10 cellular contexts compared by ENCODE assay signal in the genomic region with DNA sequence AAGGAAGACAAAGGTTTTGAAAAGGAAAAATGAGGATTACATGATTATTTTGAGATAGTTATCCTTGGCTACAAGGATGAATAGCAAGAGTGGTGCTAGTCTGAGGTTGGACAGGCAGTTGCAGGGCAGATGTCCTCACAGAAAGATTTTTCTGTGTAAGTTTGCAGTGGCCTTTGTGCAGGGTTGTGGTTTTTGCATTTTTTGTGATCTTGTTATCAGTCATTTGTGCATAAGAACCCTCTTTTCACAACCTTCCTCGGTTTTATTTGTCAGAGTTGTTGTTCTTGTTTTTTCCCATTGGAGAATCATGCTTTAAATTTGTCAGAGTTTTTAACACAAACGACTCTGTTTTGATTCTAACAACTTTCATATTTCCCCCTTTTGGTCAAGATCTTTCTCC. TPM values are rescaled to one million over a fixed set of nuclear protein-coding genes. Genes with fewer than 3 reads are reported as not detected.
DNase-seq lines count a peak whose midpoint lies in the region; ATAC-seq and TF ChIP-seq lines count a peak whose summit lies in the region.
"Had no signal": no experiment of that assay in that cellular context is flagged by ENCODE, and none has a peak within 500 bp of the region (broad histone marks: within the 10 kb centered on the region; RNA-seq: fewer than 3 reads in every experiment).

No MANE protein-coding gene starts in this region.

- no peaks in the 10 kb centered on the region for H3K27me3 ChIP-seq in PC-3 (ENCODE audit: low read length)
- no peaks in the 10 kb centered on the region for H3K27me3 ChIP-seq in endocrine pancreas (ENCODE audit: control insufficient read depth, insufficient read depth, low read length)
- no peaks in the 10 kb centered on the region for H3K27me3 ChIP-seq in gastrocnemius medialis
- H3K27me3 ChIP-seq: upper lobe of left lung had no signal

- peak overlapping the region; percentile 75; the same call in 1 of the 2 replicates for H3K9ac ChIP-seq in PC-3 (ENCODE audit: low read length)
- no peak overlapping the region for H3K9ac ChIP-seq in endocrine pancreas (ENCODE audit: control insufficient read depth, insufficient read depth, low read length)

- H3K4me1 ChIP-seq in PC-3 (ENCODE audit: insufficient read depth, low read length) = peaks cover 14% of the 10 kb centered on the region
- H3K4me1 ChIP-seq in endocrine pancreas (ENCODE audit: control insufficient read depth, insufficient read depth, low read length) = peaks cover 8% of the 10 kb centered on the region
- H3K4me1 ChIP-seq in gastrocnemius medialis = peaks cover 19 to 21% of the 10 kb centered on the region in 2 donors

- peak overlapping the region; percentile 85 for H3K4me2 ChIP-seq in PC-3 (ENCODE audit: low read length)

- CTCF ChIA-PET in activated CD8-positive, alpha-beta memory T cell treated with anti-CD3 and anti-CD28 coated beads, Interleukin-2, amount 10 ng/mL, durations not matched to agents 7 days and 5 days (lab: Charles Lee) = interaction anchor here (1.8 to 5.2 kb wide), 6 partner anchors 20 to 145 kb away, joined by 7 to 52 read pairs (median 22); a partner anchor contains a TSS
- CTCF ChIA-PET in PC-3 (lab: Charles Lee) = no interaction called here

- H3F3A ChIP-seq in PC-3 (ENCODE audit: low read length, unreplicated experiment) = no peaks in the 10 kb centered on the region

- peaks cover 40% of the 10 kb centered on the region for H3K79me2 ChIP-seq in PC-3 (ENCODE audit: low read length)

- H3K9me2 ChIP-seq in PC-3 (replicated peaks; ENCODE audit: low read length) = no peaks in the 10 kb centered on the region

- H4K20me1 ChIP-seq in PC-3 (ENCODE audit: low read length) = no peaks in the 10 kb centered on the region

- H3K9me3 ChIP-seq in PC-3 (ENCODE audit: low read length) (no peaks in the 10 kb centered on the region), endocrine pancreas (ENCODE audit: control insufficient read depth, low read length) (no peaks in the 10 kb centered on the region), gastrocnemius medialis (no peaks in the 10 kb centered on the region)
- H3K9me3 ChIP-seq: upper lobe of left lung had no signal

- ATAC-seq in activated CD8-positive, alpha-beta memory T cell treated with anti-CD3 and anti-CD28 coated beads, Interleukin-2, amount 10 ng/mL, durations not matched to agents 7 days and 5 days = no peak
- ATAC-seq in PC-3 (no peak), gastrocnemius medialis (no peak), HG03571 (IDR thresholded peaks at IDR 0.05; ENCODE audit: unreplicated experiment) (no peak)

- H3K27ac ChIP-seq in PC-3 (ENCODE audit: low read length) = no peak overlapping the region
- peak overlapping the region in 1 of 4 donors; percentile 96 for H3K27ac ChIP-seq in gastrocnemius medialis

- intact Hi-C loops in PC-3 (cut with micrococcal nuclease) = loop anchor here (5.0 kb wide), 1 partner anchor 55 kb away; no protein-coding TSS in a partner anchor
- intact Hi-C loops in gastrocnemius medialis (cut with DNase I; ENCODE audit: low total_unique reads) = loop anchor here (2.0 to 5.0 kb wide), 3 partner anchors 31 to 55 kb away; a partner anchor contains a TSS

- no peak for TF ChIP-seq POLR2A in gastrocnemius medialis (IDR thresholded peaks at IDR 0.05)

- BruUV-seq in PC-3 (replicated peaks; lab: Mats Ljungman, UMichigan) = no TSS peak

- H3K4me3 ChIP-seq in PC-3 (ENCODE audit: low read length) = peak overlapping the region; percentile 97
- peak overlapping the region; percentile 85 for H3K4me3 ChIP-seq in endocrine pancreas (ENCODE audit: control insufficient read depth, insufficient read depth, low read length)
- peak overlapping the region in 3 of 4 donors; percentile 72 to 87 (median 84) for H3K4me3 ChIP-seq in gastrocnemius medialis

- H3K27me3 Mint-ChIP-seq in activated CD8-positive, alpha-beta memory T cell treated with anti-CD3 and anti-CD28 coated beads, Interleukin-2, amount 10 ng/mL, durations not matched to agents 7 days and 5 days = no peaks in the 10 kb centered on the region

- H3K36me3 ChIP-seq in PC-3 (ENCODE audit: low read depth, low read length) (no peaks in the 10 kb centered on the region), endocrine pancreas (ENCODE audit: control insufficient read depth, insufficient read depth, low read length) (no peaks in the 10 kb centered on the region), gastrocnemius medialis (no peaks in the 10 kb centered on the region)
- H3K36me3 ChIP-seq: upper lobe of left lung had no signal

- in situ Hi-C loops in gastrocnemius medialis (cut with MboI; ENCODE audit: low sequenced_read_pairs in 4 of 4) = no loop called here

- no peak for DNase-seq in activated CD8-positive, alpha-beta memory T cell treated with anti-CD3 and anti-CD28 coated beads, Interleukin-2, amount 10 ng/mL, durations not matched to agents 7 days and 5 days
- DNase-seq in activated CD8-positive, alpha-beta memory T cell treated with anti-CD3 and anti-CD28 coated beads for 24 hours = no peak
- DNase-seq in PC-3 (peak; percentile 2), gastrocnemius medialis (no peak), NCI-H2227 treated with DMSO at 0.1 percent for 48 hours (lab: John Stamatoyannopoulos, UW) (no peak)
- no peak for DNase-seq in stimulated activated CD4-positive, alpha-beta T cell treated with anti-CD3 and anti-CD28 coated beads, Interleukin-4, amount 100 ng/mL, for 4 hours
- DNase-seq: KBM-7, upper lobe of left lung had no signal

- no peaks in the 10 kb centered on the region for H3K9me3 Mint-ChIP-seq in activated CD8-positive, alpha-beta memory T cell treated with anti-CD3 and anti-CD28 coated beads, Interleukin-2, amount 10 ng/mL, durations not matched to agents 7 days and 5 days (ENCODE audit: low read depth)

- H2AFZ ChIP-seq in PC-3 (ENCODE audit: low read length) = no peak overlapping the region

- H3K27ac Mint-ChIP-seq in activated CD8-positive, alpha-beta memory T cell treated with anti-CD3 and anti-CD28 coated beads, Interleukin-2, amount 10 ng/mL, durations not matched to agents 7 days and 5 days = peak overlapping the region; percentile 97

- peaks cover 46% of the 10 kb centered on the region for H3K4me1 Mint-ChIP-seq in activated CD8-positive, alpha-beta memory T cell treated with anti-CD3 and anti-CD28 coated beads, Interleukin-2, amount 10 ng/mL, durations not matched to agents 7 days and 5 days

- no peak for TF ChIP-seq CTCF in PC-3 (conservative IDR thresholded peaks at IDR 0.05; ENCODE audit: low read depth, low read length)
- TF ChIP-seq CTCF in gastrocnemius medialis (IDR thresholded peaks at IDR 0.05 in 4 of 5, conservative IDR thresholded peaks at IDR 0.05 in 1 of 5) = no peak

- POLR2A ChIA-PET in PC-3 (lab: Charles Lee; ENCODE audit: unreplicated experiment) = no interaction called here

- H3K4me3 Mint-ChIP-seq in activated CD8-positive, alpha-beta memory T cell treated with anti-CD3 and anti-CD28 coated beads, Interleukin-2, amount 10 ng/mL, durations not matched to agents 7 days and 5 days = peak overlapping the region; percentile 93

- H3K36me3 Mint-ChIP-seq in activated CD8-positive, alpha-beta memory T cell treated with anti-CD3 and anti-CD28 coated beads, Interleukin-2, amount 10 ng/mL, durations not matched to agents 7 days and 5 days = peaks cover 13% of the 10 kb centered on the region

RNA-seq across cellular contexts. Expression of a gene that starts 1.4 kb away (rescaled TPM):
- total RNA-seq in activated CD8-positive, alpha-beta memory T cell treated with anti-CD3 and anti-CD28 coated beads, Interleukin-2, amount 10 ng/mL, durations not matched to agents 7 days and 5 days = 10 to 100 TPM; 25.3 to 27.9 TPM
- 7.9 and 17.6 TPM in 2 replicates for total RNA-seq in PC-3 (2014; rRNA removed)
- 1 to 10 TPM; 3.3 to 7.7 (median 6.0) TPM for total RNA-seq in gastrocnemius medialis

RNA-seq across cellular contexts. Expression of a gene that starts 31.0 kb away (rescaled TPM):
- total RNA-seq in activated CD8-positive, alpha-beta memory T cell treated with anti-CD3 and anti-CD28 coated beads, Interleukin-2, amount 10 ng/mL, durations not matched to agents 7 days and 5 days = 100 to 1,000 TPM; 130 to 135 TPM
- total RNA-seq in PC-3 (2014; rRNA removed) (38.7 and 40.0 TPM in 2 replicates), gastrocnemius medialis (10 to 100 TPM; 25.1 to 40.9 (median 36.1) TPM)
